ENCODE assay signal across 29 cellular contexts in genomic region chr3:29537889-29538609, GRCh38.
A peak's percentile ranks its signal among the peaks of the same experiment; 100 is the strongest.
DNase-seq lines count a peak whose midpoint lies in the region; ATAC-seq, FAIRE-seq and TF ChIP-seq lines count a peak whose summit lies in the region.
"Had no signal": no experiment of that assay in that cellular context is flagged by ENCODE, and none has a peak within 500 bp of the region (broad histone marks: within the 10 kb centered on the region; RNA-seq: fewer than 3 reads in every experiment).

No MANE protein-coding gene starts in this region.

- dilution Hi-C loops in keratinocyte (cut with MboI; ENCODE audit: extremely low pct_ligation_motif_present, low sequenced_read_pairs) = no loop called here

- in situ Hi-C loops in HepG2 (cut with HindIII; ENCODE audit: extremely low pct_ligation_motif_present, low pct_unique_long_range_greater_than_20kb) = no loop called here

- no peaks in the 10 kb centered on the region for H3K9me3 ChIP-seq in right lobe of liver
- H3K9me3 ChIP-seq in HepG2 (ENCODE audit: low read length) = no peaks in the 10 kb centered on the region
- no peaks in the 10 kb centered on the region for H3K9me3 ChIP-seq in keratinocyte (ENCODE audit: control insufficient read depth, low read depth, low read length)
- H3K9me3 ChIP-seq: esophagus squamous epithelium, pancreas, Peyer's patch, SJSA1, thoracic aorta had no signal

- H3K27ac ChIP-seq in right lobe of liver = peak overlapping the region in 1 of 3 donors; percentile 13
- H3K27ac ChIP-seq in HepG2 (ENCODE audit: extremely low read length, insufficient read depth, low read length) = no peak overlapping the region
- H3K27ac ChIP-seq in keratinocyte (ENCODE audit: control insufficient read depth, insufficient read depth, low read length) = no peak overlapping the region
- H3K27ac ChIP-seq: esophagus squamous epithelium, pancreas, SJSA1, thoracic aorta had no signal

- TF ChIP-seq EP300 in HepG2 (IDR thresholded peaks at IDR 0.05; ENCODE audit: low read depth in 2 of 2, low read length in 2 of 2) (no peak), HepG2 (CRISPR knock-in tag; IDR thresholded peaks at IDR 0.05; ENCODE audit: borderline replicate concordance) (no peak)

- CTCF ChIA-PET in HepG2 (lab: Yijun Ruan, JAX; ENCODE audit: low intra/inter-chr PET ratio, low total read pairs) = no interaction called here

- H3K27me3 Mint-ChIP-seq in endothelial cell (ENCODE audit: unreplicated experiment) = no peaks in the 10 kb centered on the region
- H3K27me3 Mint-ChIP-seq: activated naive CD4-positive, alpha-beta T cell treated with anti-CD3 and anti-CD28 coated beads, Interleukin-2, amount 10 ng/mL, durations not matched to agents 7 days and 5 days; stimulated activated memory B cell treated with anti-CD40 and anti-IgM and Interleukin-4, amounts not matched to agents 10 μg/mL and 1 μg/mL and 100 μg/mL, for 72 hours had no signal

- H3K4me1 Mint-ChIP-seq in endothelial cell (ENCODE audit: unreplicated experiment) = peaks cover 7% of the 10 kb centered on the region
- H3K4me1 Mint-ChIP-seq: activated naive CD4-positive, alpha-beta T cell treated with anti-CD3 and anti-CD28 coated beads, Interleukin-2, amount 10 ng/mL, durations not matched to agents 7 days and 5 days; stimulated activated memory B cell treated with anti-CD40 and anti-IgM and Interleukin-4, amounts not matched to agents 10 μg/mL and 1 μg/mL and 100 μg/mL, for 72 hours had no signal

- BruUV-seq in HepG2 (replicated peaks; lab: Mats Ljungman, UMichigan) = no TSS peak

- H3K79me2 ChIP-seq in HepG2 (ENCODE audit: insufficient read depth, low read length) = no peaks in the 10 kb centered on the region
- H3K79me2 ChIP-seq in keratinocyte (ENCODE audit: control insufficient read depth, insufficient read depth, low read length) = no peaks in the 10 kb centered on the region

- peak overlapping the region; percentile 22 for H3K27ac Mint-ChIP-seq in endothelial cell (ENCODE audit: unreplicated experiment)
- H3K27ac Mint-ChIP-seq: activated naive CD4-positive, alpha-beta T cell treated with anti-CD3 and anti-CD28 coated beads, Interleukin-2, amount 10 ng/mL, durations not matched to agents 7 days and 5 days; stimulated activated memory B cell treated with anti-CD40 and anti-IgM and Interleukin-4, amounts not matched to agents 10 μg/mL and 1 μg/mL and 100 μg/mL, for 72 hours; T-helper 1 cell treated with Interleukin-12 subunit alpha and Interleukin-12 subunit beta and Interleukin-4 antibody, amounts not matched to agents 30 μg/mL and 1 μg/mL, for 36 hours had no signal

- TF ChIP-seq CTCF in right lobe of liver (IDR thresholded peaks at IDR 0.05) (no peak), HepG2 (CRISPR knock-in tag; IDR thresholded peaks at IDR 0.05) (no peak), endothelial cell (IDR thresholded peaks at IDR 0.05; ENCODE audit: unreplicated experiment) (no peak), keratinocyte (optimal IDR thresholded peaks at IDR 0.05 in 1 of 3, IDR thresholded peaks at IDR 0.05 in 1 of 3, conservative IDR thresholded peaks at IDR 0.05 in 1 of 3; ENCODE audit: extremely low read depth in 1 of 3, insufficient read depth in 2 of 3, low read length in 3 of 3) (no peak)

- intact Hi-C loops in right lobe of liver (cut with DNase I) (no loop called here), HepG2 (cut with micrococcal nuclease; ENCODE audit: unreplicated experiment) (no loop called here)

- H3K9me3 Mint-ChIP-seq in endothelial cell (ENCODE audit: unreplicated experiment) = no peaks in the 10 kb centered on the region
- H3K9me3 Mint-ChIP-seq: activated naive CD4-positive, alpha-beta T cell treated with anti-CD3 and anti-CD28 coated beads, Interleukin-2, amount 10 ng/mL, durations not matched to agents 7 days and 5 days; T-helper 1 cell treated with Interleukin-12 subunit alpha and Interleukin-12 subunit beta and Interleukin-4 antibody, amounts not matched to agents 30 μg/mL and 1 μg/mL, for 36 hours had no signal

- peak; percentile 21 to 59 (median 46) for ATAC-seq in right lobe of liver
- no peak for ATAC-seq in HepG2
- ATAC-seq in GM19035 (IDR thresholded peaks at IDR 0.05; ENCODE audit: unreplicated experiment) = no peak
- ATAC-seq: activated CD4-positive, CD25-positive, alpha-beta regulatory T cell treated with anti-CD3 and anti-CD28 coated beads, Interleukin-2, amount 50 U/mL, for 24 hours; pancreas; stimulated activated memory B cell treated with anti-CD40 and anti-IgM and Interleukin-4, amounts not matched to agents 10 μg/mL and 1 μg/mL and 100 μg/mL, for 72 hours had no signal

- H3K9ac ChIP-seq in HepG2 (ENCODE audit: insufficient read depth, low read depth, low read length) (no peak overlapping the region), keratinocyte (ENCODE audit: control insufficient read depth, extremely low read depth, insufficient read depth, low read length) (no peak overlapping the region)

- H3K4me1 ChIP-seq in right lobe of liver (no peaks in the 10 kb centered on the region), HepG2 (ENCODE audit: insufficient read depth, low read length) (no peaks in the 10 kb centered on the region), keratinocyte (ENCODE audit: control insufficient read depth, extremely low read depth, insufficient read depth, low read length) (no peaks in the 10 kb centered on the region)
- H3K4me1 ChIP-seq: pancreas, Peyer's patch, SJSA1 had no signal

- TF ChIP-seq RAD21 in HepG2 (CRISPR knock-in tag; IDR thresholded peaks at IDR 0.05) = no peak

- H3K36me3 Mint-ChIP-seq in endothelial cell (ENCODE audit: low read depth, unreplicated experiment) = no peaks in the 10 kb centered on the region
- H3K36me3 Mint-ChIP-seq: activated naive CD4-positive, alpha-beta T cell treated with anti-CD3 and anti-CD28 coated beads, Interleukin-2, amount 10 ng/mL, durations not matched to agents 7 days and 5 days; stimulated activated memory B cell treated with anti-CD40 and anti-IgM and Interleukin-4, amounts not matched to agents 10 μg/mL and 1 μg/mL and 100 μg/mL, for 72 hours had no signal

- H2AFZ ChIP-seq in HepG2 (ENCODE audit: low read length) (no peak overlapping the region), keratinocyte (ENCODE audit: control insufficient read depth, low read length) (peak overlapping the region; percentile 25)

- H3K36me3 ChIP-seq in right lobe of liver = no peaks in the 10 kb centered on the region
- H3K36me3 ChIP-seq in HepG2 (replicated peaks in 1 of 2; ENCODE audit: control insufficient read depth in 1 of 2, insufficient read depth in 2 of 2, low read length in 2 of 2) = no peaks in the 10 kb centered on the region
- H3K36me3 ChIP-seq in keratinocyte (ENCODE audit: control insufficient read depth in 2 of 2, extremely low read depth in 1 of 2, insufficient read depth in 2 of 2, low read length in 2 of 2) = no peaks in the 10 kb centered on the region
- H3K36me3 ChIP-seq: esophagus squamous epithelium, pancreas, Peyer's patch, thoracic aorta had no signal

- H3K27me3 ChIP-seq in right lobe of liver = no peaks in the 10 kb centered on the region
- no peaks in the 10 kb centered on the region; a peak in 1 of 5 replicates for H3K27me3 ChIP-seq in HepG2 (ENCODE audit: control insufficient read depth in 1 of 2, insufficient read depth in 2 of 2, low read length in 2 of 2)
- H3K27me3 ChIP-seq in keratinocyte (ENCODE audit: control insufficient read depth, extremely low read depth, insufficient read depth, low read length) = no peaks in the 10 kb centered on the region
- H3K27me3 ChIP-seq: esophagus squamous epithelium, pancreas, Peyer's patch, SJSA1 had no signal

- H3K4me3 ChIP-seq in right lobe of liver (no peak overlapping the region), HepG2 (replicated peaks in 1 of 3; ENCODE audit: insufficient read depth in 1 of 3, low read depth in 2 of 3, low read length in 3 of 3) (no peak overlapping the region), keratinocyte (ENCODE audit: control insufficient read depth in 2 of 3, extremely low read depth in 1 of 3, insufficient read depth in 2 of 3, low read depth in 1 of 3, low read length in 3 of 3) (no peak overlapping the region)
- H3K4me3 ChIP-seq: coronary artery, esophagus squamous epithelium, pancreas, Peyer's patch, SJSA1, thoracic aorta had no signal

- H3K4me3 Mint-ChIP-seq in endothelial cell (ENCODE audit: unreplicated experiment) = no peak overlapping the region
- H3K4me3 Mint-ChIP-seq: activated naive CD4-positive, alpha-beta T cell treated with anti-CD3 and anti-CD28 coated beads, Interleukin-2, amount 10 ng/mL, durations not matched to agents 7 days and 5 days; stimulated activated memory B cell treated with anti-CD40 and anti-IgM and Interleukin-4, amounts not matched to agents 10 μg/mL and 1 μg/mL and 100 μg/mL, for 72 hours; T-helper 1 cell treated with Interleukin-12 subunit alpha and Interleukin-12 subunit beta and Interleukin-4 antibody, amounts not matched to agents 30 μg/mL and 1 μg/mL, for 36 hours had no signal

- 48% methylated on average over 5 of the region's 5 CpGs for WGBS in right lobe of liver (ENCODE audit: insufficient coverage, low coverage, low lambda C conversion rate, missing lambda C conversion rate)
- 21% methylated on average over 5 of the region's 5 CpGs for WGBS in HepG2 (ENCODE audit: low lambda C conversion rate)

- no peak for FAIRE-seq in HepG2 (lab: Jason Lieb, UNC)
- FAIRE-seq in keratinocyte (lab: Jason Lieb, UNC) = no peak
- FAIRE-seq: pancreas, TTC549 had no signal

- POLR2A ChIA-PET in HepG2 (lab: Yijun Ruan, JAX) = no interaction called here

- DNase-seq in right lobe of liver = no peak
- DNase-seq in HepG2 (ENCODE audit: low spot score) = no peak
- DNase-seq in endothelial cell (ENCODE audit: low spot score) = no peak
- peak; percentile 1 for DNase-seq in keratinocyte (ENCODE audit: low read depth, low spot score)
- no peak for DNase-seq in RKO (ENCODE audit: low spot score)
- DNase-seq in germinal center (ENCODE audit: low spot score) = no peak
- DNase-seq in NCI-H128 (lab: John Stamatoyannopoulos, UW; ENCODE audit: unreplicated experiment) = no peak
- DNase-seq: ACHN; activated CD4-positive, alpha-beta T cell treated with anti-CD3 and anti-CD28 coated beads, Interleukin-2, amount 50 U/mL, for 48 hours; activated naive CD4-positive, alpha-beta T cell treated with anti-CD3 and anti-CD28 coated beads, Interleukin-2, amount 10 ng/mL, durations not matched to agents 7 days and 5 days; amniotic stem cell; esophagus squamous epithelium; H7; head of caudate nucleus; NCI-H1105; NCI-H2029; NCI-H526 treated with DMSO at 0.1 percent for 48 hours; pancreas; Peyer's patch; retina; stimulated activated CD4-positive, alpha-beta T cell treated with anti-CD3 and anti-CD28 coated beads, Interleukin-4, amount 100 ng/mL, for 4 hours had no signal

- TF ChIP-seq POLR2A in right lobe of liver (IDR thresholded peaks at IDR 0.05) (no peak), HepG2 (IDR thresholded peaks at IDR 0.05; ENCODE audit: insufficient read depth in 1 of 2, low read depth in 2 of 2, low read length in 2 of 2) (no peak)

- no peaks in the 10 kb centered on the region for H3K9me1 ChIP-seq in keratinocyte (ENCODE audit: control insufficient read depth, extremely low read depth, insufficient read depth, low read length)

- H4K20me1 ChIP-seq in HepG2 (ENCODE audit: insufficient read depth, low read length) = no peaks in the 10 kb centered on the region
- no peaks in the 10 kb centered on the region for H4K20me1 ChIP-seq in keratinocyte (ENCODE audit: control insufficient read depth, extremely low read depth, insufficient read depth, low read length)

- H3K4me2 ChIP-seq in HepG2 (ENCODE audit: low read depth, low read length) (no peak overlapping the region), keratinocyte (ENCODE audit: control insufficient read depth, extremely low read depth, insufficient read depth, low read depth, low read length) (no peak overlapping the region)

Comparison
In these comparisons a context has a peak if more than half of its experiments do, and no peak if none do; other contexts are left out.
1. ATAC-seq: peak in right lobe of liver (4 of 4); none in HepG2 (single experiment) and GM19035 (single experiment).